1 cellular context compared by ENCODE assay signal in genomic region chr19:5403968-5404640, GRCh38.
TF ChIP-seq lines count a peak whose summit lies in the region.

No MANE protein-coding gene starts in this region.

TF ChIP-seq in HepG2, 621 proteins besides CTCF, POLR2A, EP300 and RAD21 (continued from another document and continues in another):
- TF ChIP-seq, protein P1, sequence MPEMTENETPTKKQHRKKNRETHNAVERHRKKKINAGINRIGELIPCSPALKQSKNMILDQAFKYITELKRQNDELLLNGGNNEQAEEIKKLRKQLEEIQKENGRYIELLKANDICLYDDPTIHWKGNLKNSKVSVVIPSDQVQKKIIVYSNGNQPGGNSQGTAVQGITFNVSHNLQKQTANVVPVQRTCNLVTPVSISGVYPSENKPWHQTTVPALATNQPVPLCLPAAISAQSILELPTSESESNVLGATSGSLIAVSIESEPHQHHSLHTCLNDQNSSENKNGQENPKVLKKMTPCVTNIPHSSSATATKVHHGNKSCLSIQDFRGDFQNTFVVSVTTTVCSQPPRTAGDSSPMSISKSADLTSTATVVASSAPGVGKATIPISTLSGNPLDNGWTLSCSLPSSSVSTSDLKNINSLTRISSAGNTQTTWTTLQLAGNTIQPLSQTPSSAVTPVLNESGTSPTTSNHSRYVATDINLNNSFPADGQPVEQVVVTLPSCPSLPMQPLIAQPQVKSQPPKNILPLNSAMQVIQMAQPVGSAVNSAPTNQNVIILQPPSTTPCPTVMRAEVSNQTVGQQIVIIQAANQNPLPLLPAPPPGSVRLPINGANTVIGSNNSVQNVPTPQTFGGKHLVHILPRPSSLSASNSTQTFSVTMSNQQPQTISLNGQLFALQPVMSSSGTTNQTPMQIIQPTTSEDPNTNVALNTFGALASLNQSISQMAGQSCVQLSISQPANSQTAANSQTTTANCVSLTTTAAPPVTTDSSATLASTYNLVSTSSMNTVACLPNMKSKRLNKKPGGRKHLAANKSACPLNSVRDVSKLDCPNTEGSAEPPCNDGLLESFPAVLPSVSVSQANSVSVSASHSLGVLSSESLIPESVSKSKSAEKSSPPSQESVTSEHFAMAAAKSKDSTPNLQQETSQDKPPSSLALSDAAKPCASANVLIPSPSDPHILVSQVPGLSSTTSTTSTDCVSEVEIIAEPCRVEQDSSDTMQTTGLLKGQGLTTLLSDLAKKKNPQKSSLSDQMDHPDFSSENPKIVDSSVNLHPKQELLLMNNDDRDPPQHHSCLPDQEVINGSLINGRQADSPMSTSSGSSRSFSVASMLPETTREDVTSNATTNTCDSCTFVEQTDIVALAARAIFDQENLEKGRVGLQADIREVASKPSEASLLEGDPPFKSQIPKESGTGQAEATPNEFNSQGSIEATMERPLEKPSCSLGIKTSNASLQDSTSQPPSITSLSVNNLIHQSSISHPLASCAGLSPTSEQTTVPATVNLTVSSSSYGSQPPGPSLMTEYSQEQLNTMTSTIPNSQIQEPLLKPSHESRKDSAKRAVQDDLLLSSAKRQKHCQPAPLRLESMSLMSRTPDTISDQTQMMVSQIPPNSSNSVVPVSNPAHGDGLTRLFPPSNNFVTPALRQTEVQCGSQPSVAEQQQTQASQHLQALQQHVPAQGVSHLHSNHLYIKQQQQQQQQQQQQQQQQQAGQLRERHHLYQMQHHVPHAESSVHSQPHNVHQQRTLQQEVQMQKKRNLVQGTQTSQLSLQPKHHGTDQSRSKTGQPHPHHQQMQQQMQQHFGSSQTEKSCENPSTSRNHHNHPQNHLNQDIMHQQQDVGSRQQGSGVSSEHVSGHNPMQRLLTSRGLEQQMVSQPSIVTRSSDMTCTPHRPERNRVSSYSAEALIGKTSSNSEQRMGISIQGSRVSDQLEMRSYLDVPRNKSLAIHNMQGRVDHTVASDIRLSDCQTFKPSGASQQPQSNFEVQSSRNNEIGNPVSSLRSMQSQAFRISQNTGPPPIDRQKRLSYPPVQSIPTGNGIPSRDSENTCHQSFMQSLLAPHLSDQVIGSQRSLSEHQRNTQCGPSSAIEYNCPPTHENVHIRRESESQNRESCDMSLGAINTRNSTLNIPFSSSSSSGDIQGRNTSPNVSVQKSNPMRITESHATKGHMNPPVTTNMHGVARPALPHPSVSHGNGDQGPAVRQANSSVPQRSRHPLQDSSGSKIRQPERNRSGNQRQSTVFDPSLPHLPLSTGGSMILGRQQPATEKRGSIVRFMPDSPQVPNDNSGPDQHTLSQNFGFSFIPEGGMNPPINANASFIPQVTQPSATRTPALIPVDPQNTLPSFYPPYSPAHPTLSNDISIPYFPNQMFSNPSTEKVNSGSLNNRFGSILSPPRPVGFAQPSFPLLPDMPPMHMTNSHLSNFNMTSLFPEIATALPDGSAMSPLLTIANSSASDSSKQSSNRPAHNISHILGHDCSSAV (CRISPR knock-in tag; IDR thresholded peaks at IDR 0.05; ENCODE audit: borderline replicate concordance), result no peak
- TF ChIP-seq, protein P2, sequence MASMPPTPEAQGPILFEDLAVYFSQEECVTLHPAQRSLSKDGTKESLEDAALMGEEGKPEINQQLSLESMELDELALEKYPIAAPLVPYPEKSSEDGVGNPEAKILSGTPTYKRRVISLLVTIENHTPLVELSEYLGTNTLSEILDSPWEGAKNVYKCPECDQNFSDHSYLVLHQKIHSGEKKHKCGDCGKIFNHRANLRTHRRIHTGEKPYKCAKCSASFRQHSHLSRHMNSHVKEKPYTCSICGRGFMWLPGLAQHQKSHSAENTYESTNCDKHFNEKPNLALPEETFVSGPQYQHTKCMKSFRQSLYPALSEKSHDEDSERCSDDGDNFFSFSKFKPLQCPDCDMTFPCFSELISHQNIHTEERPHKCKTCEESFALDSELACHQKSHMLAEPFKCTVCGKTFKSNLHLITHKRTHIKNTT (CRISPR knock-in tag; IDR thresholded peaks at IDR 0.05), result no peak
- TF ChIP-seq AGO1 (IDR thresholded peaks at IDR 0.05; ENCODE audit: low read depth, low read length, poor library complexity, severe bottlenecking) (no peak), ZNF230 (CRISPR knock-in tag; IDR thresholded peaks at IDR 0.05) (no peak), SYNCRIP (IDR thresholded peaks at IDR 0.05; ENCODE audit: insufficient read depth, low read depth, low read length) (no peak), SMAD3 (CRISPR knock-in tag; IDR thresholded peaks at IDR 0.05) (peak; percentile 97), TARDBP (CRISPR knock-in tag; IDR thresholded peaks at IDR 0.05) (no peak), RFX5 (IDR thresholded peaks at IDR 0.05; ENCODE audit: low read depth, low read length) (no peak), MTA3 (CRISPR knock-in tag; IDR thresholded peaks at IDR 0.05) (0 out of 2 replicates have a peak, but pooled peaks have one; percentile 41), SRSF4 (IDR thresholded peaks at IDR 0.05; ENCODE audit: low read depth, low read length, poor library complexity, severe bottlenecking) (no peak), KLF12 (CRISPR knock-in tag; IDR thresholded peaks at IDR 0.05; ENCODE audit: borderline replicate concordance) (peak; percentile 68; the same call in 1 of the 2 replicates), ZNF256 (CRISPR knock-in tag; conservative IDR thresholded peaks at IDR 0.05) (peak; percentile 91), THAP11 (CRISPR knock-in tag; IDR thresholded peaks at IDR 0.05) (peak; percentile 64; the same call in 1 of the 2 replicates), ZNF841 (CRISPR knock-in tag; IDR thresholded peaks at IDR 0.05; ENCODE audit: borderline replicate concordance) (no peak), MBNL3 (CRISPR knock-in tag; conservative IDR thresholded peaks at IDR 0.05) (no peak), RFXAP (CRISPR knock-in tag; IDR thresholded peaks at IDR 0.05; ENCODE audit: borderline replicate concordance) (no peak), BHLHE40 (IDR thresholded peaks at IDR 0.05; ENCODE audit: low read length) (no peak), TBX3 (IDR thresholded peaks at IDR 0.05; ENCODE audit: borderline replicate concordance) (no peak), ZNF138 (CRISPR knock-in tag; IDR thresholded peaks at IDR 0.05; ENCODE audit: low read depth) (peak; percentile 43; the same call in 1 of the 2 replicates), ARID2 (CRISPR knock-in tag; IDR thresholded peaks at IDR 0.05; ENCODE audit: borderline replicate concordance) (no peak), AGO2 (optimal IDR thresholded peaks at IDR 0.05; ENCODE audit: low read depth, low read length) (no peak), ZNF562 (CRISPR knock-in tag; IDR thresholded peaks at IDR 0.05; ENCODE audit: borderline replicate concordance) (no peak), GATA4 (IDR thresholded peaks at IDR 0.05; ENCODE audit: borderline replicate concordance, low read depth) (no peak), IRF2 (CRISPR knock-in tag; IDR thresholded peaks at IDR 0.05) (peak; percentile 72; the same call in 1 of the 2 replicates), LCORL (IDR thresholded peaks at IDR 0.05) (no peak), LCORL (CRISPR knock-in tag; IDR thresholded peaks at IDR 0.05) (no peak), NONO (IDR thresholded peaks at IDR 0.05) (no peak), NONO (CRISPR knock-in tag; conservative IDR thresholded peaks at IDR 0.05) (no peak), ZNF615 (CRISPR knock-in tag; IDR thresholded peaks at IDR 0.05; ENCODE audit: borderline replicate concordance) (no peak), ZNF362 (CRISPR knock-in tag; IDR thresholded peaks at IDR 0.05; ENCODE audit: borderline replicate concordance) (no peak), NR2F2 (IDR thresholded peaks at IDR 0.05; ENCODE audit: borderline replicate concordance, low read depth) (no peak), MXD4 (CRISPR knock-in tag; IDR thresholded peaks at IDR 0.05) (peak; percentile 69; the same call in 1 of the 2 replicates), JUN (CRISPR knock-in tag; IDR thresholded peaks at IDR 0.05) (no peak; the same call in 1 of the 2 replicates), THYN1 (CRISPR knock-in tag; IDR thresholded peaks at IDR 0.05; ENCODE audit: borderline replicate concordance, low read depth) (no peak), STAT5B (CRISPR knock-in tag; IDR thresholded peaks at IDR 0.05) (peak; percentile 93; the same call in 1 of the 2 replicates), ZBTB33 (CRISPR knock-in tag; IDR thresholded peaks at IDR 0.05) (peak; percentile 26; the same call in 1 of the 2 replicates), KDM2A (CRISPR knock-in tag; IDR thresholded peaks at IDR 0.05; ENCODE audit: borderline replicate concordance, low read depth) (peak; percentile 85), SNRNP70 (IDR thresholded peaks at IDR 0.05; ENCODE audit: low read depth, low read length) (no peak), ZBTB40 (IDR thresholded peaks at IDR 0.05) (no peak), ZBTB40 (CRISPR knock-in tag; IDR thresholded peaks at IDR 0.05) (no peak), ZNF572 (CRISPR knock-in tag; IDR thresholded peaks at IDR 0.05) (no peak)
- TF ChIP-seq, protein P3, sequence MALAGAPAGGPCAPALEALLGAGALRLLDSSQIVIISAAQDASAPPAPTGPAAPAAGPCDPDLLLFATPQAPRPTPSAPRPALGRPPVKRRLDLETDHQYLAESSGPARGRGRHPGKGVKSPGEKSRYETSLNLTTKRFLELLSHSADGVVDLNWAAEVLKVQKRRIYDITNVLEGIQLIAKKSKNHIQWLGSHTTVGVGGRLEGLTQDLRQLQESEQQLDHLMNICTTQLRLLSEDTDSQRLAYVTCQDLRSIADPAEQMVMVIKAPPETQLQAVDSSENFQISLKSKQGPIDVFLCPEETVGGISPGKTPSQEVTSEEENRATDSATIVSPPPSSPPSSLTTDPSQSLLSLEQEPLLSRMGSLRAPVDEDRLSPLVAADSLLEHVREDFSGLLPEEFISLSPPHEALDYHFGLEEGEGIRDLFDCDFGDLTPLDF (CRISPR knock-in tag; IDR thresholded peaks at IDR 0.05), result 0 out of 2 replicates have a peak, but pooled peaks have one; percentile 26
